17 cellular contexts compared by ENCODE assay signal in genomic region chr6:26389349-26389799, GRCh38. TPM values are rescaled to one million over a fixed set of nuclear protein-coding genes. Genes with fewer than 3 reads are reported as not detected.
DNase-seq lines count a peak whose midpoint lies in the region; ATAC-seq and TF ChIP-seq lines count a peak whose summit lies in the region.
"Had no signal": no experiment of that assay in that cellular context is flagged by ENCODE, and none has a peak within 500 bp of the region (broad histone marks: within the 10 kb centered on the region; RNA-seq: fewer than 3 reads in every experiment).

No MANE protein-coding gene starts in this region.

- H2AFZ ChIP-seq in HCT116 (ENCODE audit: low read depth, low read length, poor library complexity, severe bottlenecking), result no peak overlapping the region

- H3K36me3 Mint-ChIP-seq in endothelial cell (ENCODE audit: low read depth, unreplicated experiment), result peaks cover 8% of the 10 kb centered on the region
- H3K36me3 Mint-ChIP-seq in activated T-helper 17 cell treated with anti-CD3 and anti-CD28 coated beads, Interleukin-2, amount 50 U/mL, for 72 hours (ENCODE audit: low read depth), result peaks cover 61% of the 10 kb centered on the region

- no peaks in the 10 kb centered on the region for H3K9me2 ChIP-seq in HCT116 (ENCODE audit: insufficient read depth)

- H3K4me3 Mint-ChIP-seq in endothelial cell (ENCODE audit: unreplicated experiment), result peak overlapping the region; percentile 53
- H3K4me3 Mint-ChIP-seq in activated T-helper 17 cell treated with anti-CD3 and anti-CD28 coated beads, Interleukin-2, amount 50 U/mL, for 72 hours, result no peak overlapping the region
- H3K4me3 Mint-ChIP-seq: activated naive CD4-positive, alpha-beta T cell treated with anti-CD3 and anti-CD28 coated beads for 36 hours; dendritic cell treated with granulocyte-macrophage colony-stimulating factor and Interleukin-4, amounts not matched to agents 40 ng/mL and 50 ng/mL, for 4 days; T-helper 1 cell treated with Interleukin-12 subunit alpha and Interleukin-12 subunit beta and Interleukin-4 antibody, amounts not matched to agents 30 μg/mL and 1 μg/mL, for 36 hours had no signal

- intact Hi-C loops in A673 (cut with micrococcal nuclease; ENCODE audit: unreplicated experiment) (no loop called here), HCT116 (cut with micrococcal nuclease) (no loop called here)

- H3K9ac ChIP-seq in HCT116 (ENCODE audit: low read length), result no peak overlapping the region

- TF ChIP-seq CTCF in A673 (conservative IDR thresholded peaks at IDR 0.05; ENCODE audit: low read depth, low read length) (0 out of 2 replicates have a peak, but pooled peaks have one; percentile 13), HCT116 (IDR thresholded peaks at IDR 0.05 in 2 of 3, conservative IDR thresholded peaks at IDR 0.05 in 1 of 3; ENCODE audit: borderline replicate concordance in 1 of 3, insufficient read depth in 1 of 3, low read depth in 2 of 3, low read length in 2 of 3) (no peak), endothelial cell (IDR thresholded peaks at IDR 0.05; ENCODE audit: unreplicated experiment) (no peak)

- H3K79me2 ChIP-seq in HCT116 (ENCODE audit: insufficient read depth, low read length), result no peaks in the 10 kb centered on the region

- H3K27me3 Mint-ChIP-seq in endothelial cell (ENCODE audit: unreplicated experiment), result peaks cover 2% of the 10 kb centered on the region
- H3K27me3 Mint-ChIP-seq in activated T-helper 17 cell treated with anti-CD3 and anti-CD28 coated beads, Interleukin-2, amount 50 U/mL, for 72 hours, result no peaks in the 10 kb centered on the region
- H3K27me3 Mint-ChIP-seq: dendritic cell treated with granulocyte-macrophage colony-stimulating factor and Interleukin-4, amounts not matched to agents 40 ng/mL and 50 ng/mL, for 4 days had no signal

- peaks cover 6% of the 10 kb centered on the region for H3K4me1 Mint-ChIP-seq in endothelial cell (ENCODE audit: unreplicated experiment)
- H3K4me1 Mint-ChIP-seq in activated T-helper 17 cell treated with anti-CD3 and anti-CD28 coated beads, Interleukin-2, amount 50 U/mL, for 72 hours, result peaks cover 10% of the 10 kb centered on the region

- H3K9me3 ChIP-seq in A673 (ENCODE audit: low read depth, low read length, poor library complexity, severe bottlenecking) (no peaks in the 10 kb centered on the region), HCT116 (ENCODE audit: control insufficient read depth in 1 of 2, insufficient read depth in 1 of 2, low read depth in 1 of 2, low read length in 2 of 2) (no peaks in the 10 kb centered on the region)
- H3K9me3 ChIP-seq: BE2C, ovary had no signal

- no peak for TF ChIP-seq POLR2A in HCT116 (IDR thresholded peaks at IDR 0.05; ENCODE audit: borderline replicate concordance, extremely low read depth, insufficient read depth, insufficient read length)

- no peak overlapping the region for H3K4me3 ChIP-seq in A673 (ENCODE audit: low read depth, low read length, poor library complexity, severe bottlenecking)
- no peak overlapping the region for H3K4me3 ChIP-seq in HCT116 (replicated peaks in 1 of 2; ENCODE audit: low read depth in 1 of 2, low read length in 2 of 2)
- H3K4me3 ChIP-seq: ovary had no signal

- H3K36me3 ChIP-seq in A673 (ENCODE audit: insufficient read depth, low read length, poor library complexity, severe bottlenecking) (no peaks in the 10 kb centered on the region), HCT116 (ENCODE audit: control insufficient read depth in 1 of 2, insufficient read depth in 2 of 2, low read length in 2 of 2) (peaks cover 0 to 4% of the 10 kb centered on the region in 2 experiments; a peak in 1 of 4 replicates)
- H3K36me3 ChIP-seq: BE2C, ovary had no signal

- no peaks in the 10 kb centered on the region for H3K9me3 Mint-ChIP-seq in endothelial cell (ENCODE audit: unreplicated experiment)
- H3K9me3 Mint-ChIP-seq in activated T-helper 17 cell treated with anti-CD3 and anti-CD28 coated beads, Interleukin-2, amount 50 U/mL, for 72 hours, result no peaks in the 10 kb centered on the region
- H3K9me3 Mint-ChIP-seq: activated naive CD4-positive, alpha-beta T cell treated with anti-CD3 and anti-CD28 coated beads for 36 hours; dendritic cell treated with granulocyte-macrophage colony-stimulating factor and Interleukin-4, amounts not matched to agents 40 ng/mL and 50 ng/mL, for 4 days; T-helper 1 cell treated with Interleukin-12 subunit alpha and Interleukin-12 subunit beta and Interleukin-4 antibody, amounts not matched to agents 30 μg/mL and 1 μg/mL, for 36 hours had no signal

- ATAC-seq in HCT116, result no peak
- no peak for ATAC-seq in activated T-helper 17 cell treated with anti-CD3 and anti-CD28 coated beads, Interleukin-2, amount 50 U/mL, for 72 hours (replicated peaks)

- POLR2A ChIA-PET in A673 (lab: Charles Lee; ENCODE audit: low non-redundant PET) (no interaction called here), HCT116 (lab: Charles Lee) (no interaction called here)

- no peaks in the 10 kb centered on the region for H4K20me1 ChIP-seq in HCT116 (ENCODE audit: insufficient read depth)

- H3K27me3 ChIP-seq in A673 (replicated peaks; ENCODE audit: insufficient read depth, low read depth, low read length, poor library complexity) (no peaks in the 10 kb centered on the region), HCT116 (ENCODE audit: insufficient read depth, low read length) (no peaks in the 10 kb centered on the region)
- H3K27me3 ChIP-seq: BE2C, ovary had no signal

- no TSS peak for BruUV-seq in A673 (replicated peaks; lab: Mats Ljungman, UMichigan)
- no TSS peak for BruUV-seq in HCT116 (replicated peaks; lab: Mats Ljungman, UMichigan)

- no peaks in the 10 kb centered on the region for H3K4me1 ChIP-seq in A673 (ENCODE audit: insufficient read depth, low read length, poor library complexity, severe bottlenecking)
- peaks cover 7 to 12% of the 10 kb centered on the region in 2 experiments for H3K4me1 ChIP-seq in HCT116 (ENCODE audit: control insufficient read depth in 1 of 2, insufficient read depth in 2 of 2, low read length in 2 of 2)

- no peak overlapping the region for H3K4me2 ChIP-seq in HCT116 (ENCODE audit: low read length)

- TF ChIP-seq RAD21 in HCT116 (IDR thresholded peaks at IDR 0.05; ENCODE audit: low read depth), result 0 out of 2 replicates have a peak, but pooled peaks have one; percentile 18

- RAD21 ChIA-PET in HCT116 (lab: Charles Lee; ENCODE audit: low non-redundant PET in 1 of 2, low total read pairs in 2 of 2, uncharacterized antibody in 2 of 2, unreplicated experiment in 2 of 2), result no interaction called here

- DNase-seq in A673 (ENCODE audit: low spot score) (no peak), HCT116 (ENCODE audit: low read depth, low spot score) (no peak), SIG-M5 (lab: John Stamatoyannopoulos, UW) (peak; percentile 60), endothelial cell (ENCODE audit: low spot score) (no peak), epidermal melanocyte (ENCODE audit: insufficient read length, low spot score) (no peak), ecto neural progenitor cell (ENCODE audit: low spot score) (no peak), 8988T (no peak)
- DNase-seq: activated CD4-positive, alpha-beta T cell treated with anti-CD3 and anti-CD28 coated beads, Interleukin-2, amount 50 U/mL, for 48 hours; activated naive CD4-positive, alpha-beta T cell treated with anti-CD3 and anti-CD28 coated beads for 36 hours; BE2C; head of caudate nucleus; mammary epithelial cell; ovary; stimulated activated CD4-positive, alpha-beta T cell treated with anti-CD3 and anti-CD28 coated beads, Interleukin-15, amount 100 ng/mL, for 24 hours had no signal

- H3K27ac Mint-ChIP-seq in endothelial cell (ENCODE audit: unreplicated experiment), result no peak overlapping the region
- H3K27ac Mint-ChIP-seq in activated T-helper 17 cell treated with anti-CD3 and anti-CD28 coated beads, Interleukin-2, amount 50 U/mL, for 72 hours, result no peak overlapping the region
- H3K27ac Mint-ChIP-seq: activated naive CD4-positive, alpha-beta T cell treated with anti-CD3 and anti-CD28 coated beads for 36 hours; dendritic cell treated with granulocyte-macrophage colony-stimulating factor and Interleukin-4, amounts not matched to agents 40 ng/mL and 50 ng/mL, for 4 days; T-helper 1 cell treated with Interleukin-12 subunit alpha and Interleukin-12 subunit beta and Interleukin-4 antibody, amounts not matched to agents 30 μg/mL and 1 μg/mL, for 36 hours had no signal

- CTCF ChIA-PET in A673 (lab: Charles Lee), result no interaction called here
- CTCF ChIA-PET in HCT116 (lab: Charles Lee), result no interaction called here

- no peak overlapping the region for H3K27ac ChIP-seq in A673 (ENCODE audit: low read depth, low read length, poor library complexity, severe bottlenecking)
- no peak overlapping the region for H3K27ac ChIP-seq in HCT116 (ENCODE audit: low read depth, low read length)
- H3K27ac ChIP-seq: ovary had no signal

TF ChIP-seq in HCT116, 20 proteins besides CTCF, POLR2A, EP300 and RAD21:
- TF ChIP-seq ZFX (IDR thresholded peaks at IDR 0.05) (0 out of 2 replicates have a peak, but pooled peaks have one; percentile 18), YY1 (IDR thresholded peaks at IDR 0.05; ENCODE audit: extremely low read depth, insufficient replicate concordance, low read depth, low read length) (no peak), SRF (IDR thresholded peaks at IDR 0.05; ENCODE audit: low read depth) (no peak)

RNA-seq across cellular contexts. Expression of gene BTN2A2, which starts 6.5 kb away (rescaled TPM):
- total RNA-seq in A673 (2021), result 16.3 and 25.5 TPM in 2 replicates
- 15.4 TPM for total RNA-seq in HCT116 (2021; ENCODE audit: unreplicated experiment)
- 13.0 and 14.6 TPM in 2 replicates for polyA plus RNA-seq in HCT116 (2012)
- total RNA-seq in endothelial cell (ENCODE audit: unreplicated experiment), result 19.3 TPM
- 10 to 100 TPM; 20.7 to 46.3 TPM for total RNA-seq in activated T-helper 17 cell treated with anti-CD3 and anti-CD28 coated beads, Interleukin-2, amount 50 U/mL, for 72 hours

RNA-seq across cellular contexts. Expression of gene BTN3A1, which starts 12.7 kb away (rescaled TPM):
- total RNA-seq in A673 (2021) (14.2 and 14.8 TPM in 2 replicates), HCT116 (2021; ENCODE audit: unreplicated experiment) (9.0 TPM), endothelial cell (ENCODE audit: unreplicated experiment) (7.1 TPM)
- 4.8 and 5.0 TPM in 2 replicates for polyA plus RNA-seq in HCT116 (2012)
- total RNA-seq in activated T-helper 17 cell treated with anti-CD3 and anti-CD28 coated beads, Interleukin-2, amount 50 U/mL, for 72 hours, result 10 to 100 TPM; 35.1 to 70.0 TPM

RNA-seq across cellular contexts. Expression of gene BTN3A2, which starts 24.4 kb away (rescaled TPM):
- total RNA-seq in A673 (2021) (19.1 and 23.2 TPM in 2 replicates), HCT116 (2021; ENCODE audit: unreplicated experiment) (14.1 TPM), endothelial cell (ENCODE audit: unreplicated experiment) (8.2 TPM)
- 10.8 and 12.9 TPM in 2 replicates for polyA plus RNA-seq in HCT116 (2012)
- 100 to 1,000 TPM in 1 of 2 donors, 10 to 100 TPM in 1; 70.5 to 134 TPM for total RNA-seq in activated T-helper 17 cell treated with anti-CD3 and anti-CD28 coated beads, Interleukin-2, amount 50 U/mL, for 72 hours

RNA-seq across cellular contexts. Expression of gene BTN3A3, which starts 50.9 kb away (rescaled TPM):
- 12.2 and 12.7 TPM in 2 replicates for total RNA-seq in A673 (2021)
- 5.8 TPM for total RNA-seq in HCT116 (2021; ENCODE audit: unreplicated experiment)
- 3.6 and 3.7 TPM in 2 replicates for polyA plus RNA-seq in HCT116 (2012)
- 3.1 TPM for total RNA-seq in endothelial cell (ENCODE audit: unreplicated experiment)
- 10 to 100 TPM; 31.1 to 77.1 TPM for total RNA-seq in activated T-helper 17 cell treated with anti-CD3 and anti-CD28 coated beads, Interleukin-2, amount 50 U/mL, for 72 hours
